8 cellular contexts compared by ENCODE assay signal in genomic region chr2:230798769-230799399, GRCh38.
A peak's percentile ranks its signal among the peaks of the same experiment; 100 is the strongest.
DNase-seq lines count a peak whose midpoint lies in the region; ATAC-seq and TF ChIP-seq lines count a peak whose summit lies in the region.

No MANE protein-coding gene starts in this region.

- peaks cover 2% of the 10 kb centered on the region for H3K79me2 ChIP-seq in mesendoderm (ENCODE audit: control insufficient read depth, insufficient read depth, low read length)

- no peaks in the 10 kb centered on the region for H3K27me3 ChIP-seq in mesendoderm (ENCODE audit: insufficient read depth, low read length, poor library complexity)

- H2AK5ac ChIP-seq in mesendoderm (ENCODE audit: low read length), result no peak overlapping the region

- no peak overlapping the region for H3K4me2 ChIP-seq in mesendoderm (ENCODE audit: low read length)

- H3K56ac ChIP-seq in mesendoderm (ENCODE audit: low read length), result no peak overlapping the region

- H3K4me1 ChIP-seq in mesendoderm (ENCODE audit: control insufficient read depth, low read depth, low read length), result no peaks in the 10 kb centered on the region

- H3K4ac ChIP-seq in mesendoderm (ENCODE audit: low read depth, low read length), result no peak overlapping the region

- H4K5ac ChIP-seq in mesendoderm (ENCODE audit: low read length), result no peak overlapping the region

- no peak for ATAC-seq in activated T-cell treated with anti-CD3 and anti-CD28 coated beads, Interleukin-2, amount 50 U/mL, for 72 hours (replicated peaks in 1 of 2)
- ATAC-seq in GM18498 (IDR thresholded peaks at IDR 0.05; ENCODE audit: unreplicated experiment) (no peak), HG03095 (IDR thresholded peaks at IDR 0.05; ENCODE audit: unreplicated experiment) (no peak)

- H3K18ac ChIP-seq in mesendoderm (ENCODE audit: low read length), result no peak overlapping the region

- peak overlapping the region; percentile 9 for H3K27ac Mint-ChIP-seq in activated T-cell treated with anti-CD3 and anti-CD28 coated beads, Interleukin-2, amount 50 U/mL, for 72 hours
- H3K27ac Mint-ChIP-seq in chondrocyte (ENCODE audit: unreplicated experiment), result no peak overlapping the region

- peak; percentile 52 to 62 for DNase-seq in activated T-cell treated with anti-CD3 and anti-CD28 coated beads, Interleukin-2, amount 50 U/mL, for 72 hours
- no peak for DNase-seq in activated T-cell treated with anti-CD3 and anti-CD28 coated beads, Interleukin-2, amount 50 U/mL, for 48 hours
- DNase-seq in Kasumi-1 (lab: John Stamatoyannopoulos, UW) (peak; percentile 28 to 32), SKM-1 (lab: John Stamatoyannopoulos, UW; ENCODE audit: unreplicated experiment) (peak; percentile 19), chondrocyte (ENCODE audit: low spot score) (no peak), mesendoderm (peak; percentile 68)

- H3K4me3 Mint-ChIP-seq in activated T-cell treated with anti-CD3 and anti-CD28 coated beads, Interleukin-2, amount 50 U/mL, for 72 hours, result peak overlapping the region; percentile 20 to 31
- no peak overlapping the region for H3K4me3 Mint-ChIP-seq in chondrocyte (ENCODE audit: unreplicated experiment)

- peaks cover 10% of the 10 kb centered on the region for H3K4me1 Mint-ChIP-seq in activated T-cell treated with anti-CD3 and anti-CD28 coated beads, Interleukin-2, amount 50 U/mL, for 72 hours (ENCODE audit: low read depth)
- H3K4me1 Mint-ChIP-seq in chondrocyte (ENCODE audit: low read depth), result peaks cover 19% of the 10 kb centered on the region

- peaks cover 3% of the 10 kb centered on the region for H3K79me1 ChIP-seq in mesendoderm (ENCODE audit: low read length)

- no peak overlapping the region for H3K23ac ChIP-seq in mesendoderm (ENCODE audit: low read length)

- no peak overlapping the region for H2BK15ac ChIP-seq in mesendoderm (replicated peaks; ENCODE audit: low read depth)

- no peak overlapping the region for H3K9ac ChIP-seq in mesendoderm (ENCODE audit: low read length)

- no peak overlapping the region for H3K4me3 ChIP-seq in mesendoderm (ENCODE audit: low read length)

- H3K36me3 Mint-ChIP-seq in activated T-cell treated with anti-CD3 and anti-CD28 coated beads, Interleukin-2, amount 50 U/mL, for 72 hours (ENCODE audit: insufficient read depth in 2 of 2), result peaks cover 28 to 55% of the 10 kb centered on the region in 2 donors
- peaks cover 21% of the 10 kb centered on the region for H3K36me3 Mint-ChIP-seq in chondrocyte (ENCODE audit: low read depth)

- no peak overlapping the region for H4K8ac ChIP-seq in mesendoderm (ENCODE audit: low read depth, low read length)

- peaks cover 0 to 4% of the 10 kb centered on the region in 2 donors for H3K9me3 Mint-ChIP-seq in activated T-cell treated with anti-CD3 and anti-CD28 coated beads, Interleukin-2, amount 50 U/mL, for 72 hours
- no peaks in the 10 kb centered on the region for H3K9me3 Mint-ChIP-seq in chondrocyte (ENCODE audit: low read depth)

- no CpG with 5 or more reads among the region's 4 CpGs for WGBS in mesendoderm (ENCODE audit: extremely low coverage, insufficient coverage, low lambda C conversion rate)

- no peak overlapping the region for H2BK5ac ChIP-seq in mesendoderm (ENCODE audit: low read length)

- no peak overlapping the region for H3K27ac ChIP-seq in mesendoderm (ENCODE audit: low read depth, low read length)

- peaks cover 2% of the 10 kb centered on the region for H3K36me3 ChIP-seq in mesendoderm (ENCODE audit: control insufficient read depth, insufficient read depth, low read length)

- H2BK120ac ChIP-seq in mesendoderm (ENCODE audit: low read depth, low read length), result no peak overlapping the region

- peak; percentile 92 for TF ChIP-seq CTCF in chondrocyte (IDR thresholded peaks at IDR 0.05)

- no peaks in the 10 kb centered on the region for H3K27me3 Mint-ChIP-seq in activated T-cell treated with anti-CD3 and anti-CD28 coated beads, Interleukin-2, amount 50 U/mL, for 72 hours (ENCODE audit: low read depth)
- H3K27me3 Mint-ChIP-seq in chondrocyte (ENCODE audit: low read depth), result no peaks in the 10 kb centered on the region

Comparison
In these comparisons a context has a peak if more than half of its experiments do, and no peak if none do; other contexts are left out.
1. DNase-seq: peak in activated T-cell treated with anti-CD3 and anti-CD28 coated beads, Interleukin-2, amount 50 U/mL, for 72 hours (2 of 2), Kasumi-1 (2 of 2), SKM-1 (single experiment) and mesendoderm (single experiment); none in activated T-cell treated with anti-CD3 and anti-CD28 coated beads, Interleukin-2, amount 50 U/mL, for 48 hours (0 of 2) and chondrocyte (single experiment).